In the genomic region with DNA sequence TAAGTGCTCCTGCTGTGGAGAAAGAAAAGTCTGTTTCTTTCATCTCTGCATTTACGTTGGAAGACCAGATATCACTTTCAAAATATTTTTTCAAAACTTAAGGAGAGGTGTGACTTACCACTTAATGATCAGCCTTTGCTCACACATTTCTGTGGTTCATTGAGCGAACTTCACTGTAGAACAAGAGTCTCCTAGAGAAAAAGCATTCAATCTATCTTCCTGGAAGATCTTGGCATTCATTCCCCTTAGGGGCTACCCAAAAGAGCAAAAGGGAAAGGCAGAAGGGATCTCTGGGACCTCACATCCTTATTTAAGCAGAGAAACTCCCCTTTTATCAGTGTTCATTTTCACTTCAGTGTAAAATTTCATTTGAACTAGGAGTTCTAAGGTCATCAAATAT, we compare ENCODE assay signal across 20 cellular contexts.
DNase-seq lines count a peak whose midpoint lies in the region; ATAC-seq and TF ChIP-seq lines count a peak whose summit lies in the region.
"Had no signal": no experiment of that assay in that cellular context is flagged by ENCODE, and none has a peak within 500 bp of the region (broad histone marks: within the 10 kb centered on the region; RNA-seq: fewer than 3 reads in every experiment).

No MANE protein-coding gene starts in this region.

- peaks cover 7% of the 10 kb centered on the region for H3K9me3 Mint-ChIP-seq in nephron
- no peaks in the 10 kb centered on the region for H3K9me3 Mint-ChIP-seq in activated T-helper 1 cell treated with anti-CD3 and anti-CD28 coated beads, Interleukin-12 subunit alpha, Interleukin-12 subunit beta, Interleukin-2, Interleukin-4 antibody, amounts not matched to agents 30 ng/mL and 10 ng/mL and 1 ng/mL, durations not matched to agents 14 hours and 24 hours and 36 hours
- H3K9me3 Mint-ChIP-seq in stimulated activated naive CD8-positive, alpha-beta T cell treated with anti-CD3 and anti-CD28 coated beads, Interleukin-15, amount 100 ng/mL, for 72 hours, result no peaks in the 10 kb centered on the region
- H3K9me3 Mint-ChIP-seq: H9 had no signal

- H4K20me1 ChIP-seq in BLaER1, result no peaks in the 10 kb centered on the region
- H4K20me1 ChIP-seq in mammary epithelial cell (ENCODE audit: insufficient read depth, low read length), result no peaks in the 10 kb centered on the region

- H3K4me3 ChIP-seq in BLaER1, result no peak overlapping the region
- no peak overlapping the region for H3K4me3 ChIP-seq in mammary epithelial cell (replicated peaks in 1 of 3; ENCODE audit: insufficient read depth in 1 of 3, low read depth in 2 of 3, low read length in 3 of 3)
- H3K4me3 ChIP-seq: hepatocyte, tibial artery had no signal

- H3K9ac ChIP-seq in BLaER1, result no peak overlapping the region
- no peak overlapping the region for H3K9ac ChIP-seq in mammary epithelial cell (ENCODE audit: insufficient read depth, low read length)
- H3K9ac ChIP-seq: parathyroid adenoma had no signal

- H3K4me2 ChIP-seq in BLaER1 (peak overlapping the region; percentile 33), mammary epithelial cell (ENCODE audit: insufficient read depth, low read depth, low read length) (peak overlapping the region; percentile 61)
- H3K4me2 ChIP-seq: hepatocyte had no signal

- H3K4me1 ChIP-seq in BLaER1 (peaks cover 16% of the 10 kb centered on the region), mammary epithelial cell (ENCODE audit: insufficient read depth, low read length) (peaks cover 26% of the 10 kb centered on the region)
- H3K4me1 ChIP-seq: tibial artery had no signal

- peaks cover 32% of the 10 kb centered on the region for H3K36me3 Mint-ChIP-seq in nephron (ENCODE audit: low read depth)
- no peaks in the 10 kb centered on the region for H3K36me3 Mint-ChIP-seq in activated T-helper 1 cell treated with anti-CD3 and anti-CD28 coated beads, Interleukin-12 subunit alpha, Interleukin-12 subunit beta, Interleukin-2, Interleukin-4 antibody, amounts not matched to agents 30 ng/mL and 10 ng/mL and 1 ng/mL, durations not matched to agents 14 hours and 24 hours and 36 hours (ENCODE audit: low read depth)
- H3K36me3 Mint-ChIP-seq: activated naive CD4-positive, alpha-beta T cell treated with anti-CD3 and anti-CD28 coated beads, Interleukin-2, amount 50 U/mL, for 72 hours; CD8-positive, alpha-beta memory T cell; naive thymus-derived CD8-positive, alpha-beta T cell had no signal

- CTCF ChIA-PET in mammary epithelial cell (lab: Charles Lee; ENCODE audit: low non-redundant PET), result no interaction called here

- no peak for ATAC-seq in stimulated activated naive CD8-positive, alpha-beta T cell treated with anti-CD3 and anti-CD28 coated beads, Interleukin-15, amount 100 ng/mL, for 72 hours
- ATAC-seq: activated naive CD4-positive, alpha-beta T cell treated with anti-CD3 and anti-CD28 coated beads, Interleukin-2, amount 50 U/mL, for 72 hours; naive thymus-derived CD8-positive, alpha-beta T cell; stimulated activated naive CD8-positive, alpha-beta T cell treated with anti-CD3 and anti-CD28 coated beads, Interleukin-15, Interleukin-2, amounts not matched to agents 100 U/mL and 50 U/mL, for 24 hours had no signal

- H3K9me3 ChIP-seq in BLaER1 (no peaks in the 10 kb centered on the region), mammary epithelial cell (replicated peaks; ENCODE audit: insufficient read depth, low read length) (no peaks in the 10 kb centered on the region)
- H3K9me3 ChIP-seq: tibial artery had no signal

- H3K27ac ChIP-seq in BLaER1 (no peak overlapping the region), mammary epithelial cell (ENCODE audit: insufficient read depth, low read depth, low read length) (peak overlapping the region; percentile 48)
- H3K27ac ChIP-seq: parathyroid adenoma, tibial artery had no signal

- no peaks in the 10 kb centered on the region for H3K79me2 ChIP-seq in mammary epithelial cell (ENCODE audit: insufficient read depth, low read length)
- H3K79me2 ChIP-seq: hepatocyte, parathyroid adenoma had no signal

- peak overlapping the region; percentile 43 for H2AFZ ChIP-seq in mammary epithelial cell (ENCODE audit: low read depth, low read length)
- H2AFZ ChIP-seq: hepatocyte, parathyroid adenoma had no signal

- dilution Hi-C loops in mammary epithelial cell (cut with HindIII; ENCODE audit: low sequenced_read_pairs), result no loop called here

- peak overlapping the region in 1 of 3 experiments; percentile 3 for H3K4me3 Mint-ChIP-seq in nephron
- no peak overlapping the region for H3K4me3 Mint-ChIP-seq in activated T-helper 1 cell treated with anti-CD3 and anti-CD28 coated beads, Interleukin-12 subunit alpha, Interleukin-12 subunit beta, Interleukin-2, Interleukin-4 antibody, amounts not matched to agents 30 ng/mL and 10 ng/mL and 1 ng/mL, durations not matched to agents 14 hours and 24 hours and 36 hours
- H3K4me3 Mint-ChIP-seq in stimulated activated naive CD8-positive, alpha-beta T cell treated with anti-CD3 and anti-CD28 coated beads, Interleukin-15, amount 100 ng/mL, for 72 hours, result no peak overlapping the region
- H3K4me3 Mint-ChIP-seq: CD8-positive, alpha-beta memory T cell; H9; naive thymus-derived CD8-positive, alpha-beta T cell had no signal

- H3K4me1 Mint-ChIP-seq in nephron, result peaks cover 47% of the 10 kb centered on the region
- H3K4me1 Mint-ChIP-seq in activated T-helper 1 cell treated with anti-CD3 and anti-CD28 coated beads, Interleukin-12 subunit alpha, Interleukin-12 subunit beta, Interleukin-2, Interleukin-4 antibody, amounts not matched to agents 30 ng/mL and 10 ng/mL and 1 ng/mL, durations not matched to agents 14 hours and 24 hours and 36 hours (ENCODE audit: low read depth), result no peaks in the 10 kb centered on the region
- H3K4me1 Mint-ChIP-seq in stimulated activated naive CD8-positive, alpha-beta T cell treated with anti-CD3 and anti-CD28 coated beads, Interleukin-15, amount 100 ng/mL, for 72 hours, result no peaks in the 10 kb centered on the region
- H3K4me1 Mint-ChIP-seq: CD8-positive, alpha-beta memory T cell; naive thymus-derived CD8-positive, alpha-beta T cell had no signal

- H3K27me3 Mint-ChIP-seq in nephron (ENCODE audit: low read depth), result peaks cover 18% of the 10 kb centered on the region
- H3K27me3 Mint-ChIP-seq in activated T-helper 1 cell treated with anti-CD3 and anti-CD28 coated beads, Interleukin-12 subunit alpha, Interleukin-12 subunit beta, Interleukin-2, Interleukin-4 antibody, amounts not matched to agents 30 ng/mL and 10 ng/mL and 1 ng/mL, durations not matched to agents 14 hours and 24 hours and 36 hours (ENCODE audit: insufficient read depth), result no peaks in the 10 kb centered on the region
- peaks cover 16% of the 10 kb centered on the region for H3K27me3 Mint-ChIP-seq in stimulated activated naive CD8-positive, alpha-beta T cell treated with anti-CD3 and anti-CD28 coated beads, Interleukin-15, amount 100 ng/mL, for 72 hours

- peak; percentile 61 for DNase-seq in NCI-H226
- peak; percentile 38 for DNase-seq in mammary epithelial cell
- DNase-seq in activated T-helper 1 cell treated with anti-CD3 and anti-CD28 coated beads, Interleukin-12 subunit alpha, Interleukin-12 subunit beta, Interleukin-2, Interleukin-4 antibody, amounts not matched to agents 30 ng/mL and 10 ng/mL and 1 ng/mL, durations not matched to agents 14 hours and 24 hours and 36 hours (ENCODE audit: low spot score), result no peak
- no peak for DNase-seq in amygdala (lab: John Stamatoyannopoulos, UW)
- no peak for DNase-seq in stimulated activated naive CD8-positive, alpha-beta T cell treated with anti-CD3 and anti-CD28 coated beads, Interleukin-15, amount 100 ng/mL, for 72 hours
- DNase-seq in NCI-H1436 (lab: John Stamatoyannopoulos, UW), result no peak
- DNase-seq: CD8-positive, alpha-beta memory T cell; dermis blood vessel endothelial cell; DMS79 treated with DMSO at 0.1 percent for 48 hours; H9; naive thymus-derived CD8-positive, alpha-beta T cell; NCI-H1436 treated with DMSO at 0.1 percent for 48 hours; NCI-H526; stimulated activated naive CD8-positive, alpha-beta T cell treated with anti-CD3 and anti-CD28 coated beads, Interleukin-15, Interleukin-2, amounts not matched to agents 100 U/mL and 50 U/mL, for 24 hours had no signal

- WGBS in mammary epithelial cell (ENCODE audit: low coverage, missing lambda C conversion rate), result 37% methylated on average over 2 of the region's 2 CpGs

- H3K27ac Mint-ChIP-seq in nephron, result peak overlapping the region; percentile 0 to 73 (median 55)
- no peak overlapping the region for H3K27ac Mint-ChIP-seq in activated T-helper 1 cell treated with anti-CD3 and anti-CD28 coated beads, Interleukin-12 subunit alpha, Interleukin-12 subunit beta, Interleukin-2, Interleukin-4 antibody, amounts not matched to agents 30 ng/mL and 10 ng/mL and 1 ng/mL, durations not matched to agents 14 hours and 24 hours and 36 hours
- no peak overlapping the region for H3K27ac Mint-ChIP-seq in stimulated activated naive CD8-positive, alpha-beta T cell treated with anti-CD3 and anti-CD28 coated beads, Interleukin-15, amount 100 ng/mL, for 72 hours
- H3K27ac Mint-ChIP-seq: CD8-positive, alpha-beta memory T cell; H9; naive thymus-derived CD8-positive, alpha-beta T cell had no signal

- in situ Hi-C loops in mammary epithelial cell (cut with MboI; ENCODE audit: low sequenced_read_pairs in 2 of 2), result no loop called here

- intact Hi-C loops in mammary epithelial cell (cut with micrococcal nuclease), result no loop called here
- intact Hi-C loops in activated T-helper 1 cell treated with anti-CD3 and anti-CD28 coated beads, Interleukin-12 subunit alpha, Interleukin-12 subunit beta, Interleukin-2, Interleukin-4 antibody, amounts not matched to agents 30 ng/mL and 10 ng/mL and 1 ng/mL, durations not matched to agents 14 hours and 24 hours and 36 hours (cut with micrococcal nuclease), result no loop called here

- TF ChIP-seq CTCF in mammary epithelial cell (conservative IDR thresholded peaks at IDR 0.05 in 1 of 2, IDR thresholded peaks at IDR 0.05 in 1 of 2; ENCODE audit: extremely low read depth in 1 of 2, insufficient read depth in 1 of 2, low read depth in 1 of 2, low read length in 2 of 2) (no peak), nephron (IDR thresholded peaks at IDR 0.05; ENCODE audit: unreplicated experiment in 3 of 3) (no peak)

- no TSS peak for BruUV-seq in mammary epithelial cell (replicated peaks; lab: Mats Ljungman, UMichigan)

- no peaks in the 10 kb centered on the region for H3K36me3 ChIP-seq in BLaER1
- H3K36me3 ChIP-seq in mammary epithelial cell (ENCODE audit: insufficient read depth, low read length), result no peaks in the 10 kb centered on the region
- H3K36me3 ChIP-seq: tibial artery had no signal

- H3K27me3 ChIP-seq in BLaER1, result no peaks in the 10 kb centered on the region
- no peaks in the 10 kb centered on the region for H3K27me3 ChIP-seq in mammary epithelial cell (ENCODE audit: insufficient read depth, low read length)
- H3K27me3 ChIP-seq: hepatocyte, tibial artery had no signal

Comparison
In these comparisons a context has a peak if more than half of its experiments do, and no peak if none do; other contexts are left out.
1. DNase-seq: peak in NCI-H226 (single experiment) and mammary epithelial cell (single experiment); none in activated T-helper 1 cell treated with anti-CD3 and anti-CD28 coated beads, Interleukin-12 subunit alpha, Interleukin-12 subunit beta, Interleukin-2, Interleukin-4 antibody, amounts not matched to agents 30 ng/mL and 10 ng/mL and 1 ng/mL, durations not matched to agents 14 hours and 24 hours and 36 hours (single experiment), amygdala (0 of 56), stimulated activated naive CD8-positive, alpha-beta T cell treated with anti-CD3 and anti-CD28 coated beads, Interleukin-15, amount 100 ng/mL, for 72 hours (0 of 2) and NCI-H1436 (single experiment).
2. H3K27ac Mint-ChIP-seq: peak in nephron (3 of 3); none in activated T-helper 1 cell treated with anti-CD3 and anti-CD28 coated beads, Interleukin-12 subunit alpha, Interleukin-12 subunit beta, Interleukin-2, Interleukin-4 antibody, amounts not matched to agents 30 ng/mL and 10 ng/mL and 1 ng/mL, durations not matched to agents 14 hours and 24 hours and 36 hours (single experiment) and stimulated activated naive CD8-positive, alpha-beta T cell treated with anti-CD3 and anti-CD28 coated beads, Interleukin-15, amount 100 ng/mL, for 72 hours (0 of 2).